16 cellular contexts compared by ENCODE assay signal in the genomic region with DNA sequence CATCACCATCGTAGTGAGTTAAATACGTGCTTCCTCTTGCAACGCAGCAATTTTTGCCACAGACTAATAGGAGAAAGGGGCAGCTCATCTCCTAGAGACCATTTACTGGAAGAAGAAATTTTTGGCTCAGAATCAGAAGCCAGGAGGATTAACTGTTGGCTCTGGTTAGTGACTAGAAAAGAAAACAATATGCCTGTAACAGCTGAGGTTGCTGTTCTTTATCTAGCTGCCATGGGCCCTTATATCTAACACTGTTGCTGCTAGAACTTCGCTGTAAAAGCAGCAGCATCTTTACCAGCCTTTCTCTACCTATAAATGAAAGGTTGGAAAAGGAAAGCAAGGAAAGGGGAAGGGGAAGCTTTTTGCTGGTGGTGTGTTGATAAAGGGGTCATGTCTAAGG.
DNase-seq lines count a peak whose midpoint lies in the region; ATAC-seq and TF ChIP-seq lines count a peak whose summit lies in the region.
"Had no signal": no experiment of that assay in that cellular context is flagged by ENCODE, and none has a peak within 500 bp of the region (broad histone marks: within the 10 kb centered on the region; RNA-seq: fewer than 3 reads in every experiment).

No MANE protein-coding gene starts in this region.

- in situ Hi-C loops in IMR-90 (cut with MboI; ENCODE audit: low sequenced_read_pairs): no loop called here

- H3F3A ChIP-seq in neural progenitor cell (ENCODE audit: low read depth): peaks cover 5% of the 10 kb centered on the region

- no peak overlapping the region for H2AK5ac ChIP-seq in IMR-90 (ENCODE audit: low read depth, low read length)

- no peak overlapping the region for H2BK120ac ChIP-seq in IMR-90 (ENCODE audit: low read depth, low read length)

- H2BK20ac ChIP-seq in IMR-90 (ENCODE audit: low read depth, low read length): no peak overlapping the region

- H3K4me1 ChIP-seq in IMR-90 (ENCODE audit: control insufficient read depth, insufficient read depth, low read length) (no peaks in the 10 kb centered on the region; the same call in 1 of the 2 replicates), endocrine pancreas (ENCODE audit: control insufficient read depth, insufficient read depth, low read length) (peaks cover 27% of the 10 kb centered on the region), neural progenitor cell (peaks cover 39% of the 10 kb centered on the region)
- H3K4me1 ChIP-seq: BLaER1, right lobe of liver, suprapubic skin had no signal

- no peak for TF ChIP-seq RAD21 in IMR-90 (IDR thresholded peaks at IDR 0.05; ENCODE audit: low read length)

- H3K36me3 Mint-ChIP-seq in neural progenitor cell: peaks cover 34% of the 10 kb centered on the region
- peaks cover 38% of the 10 kb centered on the region for H3K36me3 Mint-ChIP-seq in CD4-positive, alpha-beta T cell (ENCODE audit: low read depth)

- H2BK5ac ChIP-seq in IMR-90 (ENCODE audit: low read depth, low read length, poor library complexity, severe bottlenecking): no peak overlapping the region

- H2BK15ac ChIP-seq in IMR-90 (ENCODE audit: low read depth, low read length): no peak overlapping the region

- no peak overlapping the region for H3K9ac ChIP-seq in IMR-90 (ENCODE audit: low read depth, low read length)
- H3K9ac ChIP-seq in endocrine pancreas (ENCODE audit: control insufficient read depth, insufficient read depth, low read length): no peak overlapping the region
- H3K9ac ChIP-seq in neural progenitor cell: no peak overlapping the region
- H3K9ac ChIP-seq: BLaER1 had no signal

- no peaks in the 10 kb centered on the region for H3K27me3 ChIP-seq in IMR-90 (ENCODE audit: control insufficient read depth, insufficient read depth, low read length)
- H3K27me3 ChIP-seq in endocrine pancreas (ENCODE audit: control insufficient read depth, insufficient read depth, low read length): no peaks in the 10 kb centered on the region
- no peaks in the 10 kb centered on the region for H3K27me3 ChIP-seq in neural progenitor cell
- H3K27me3 ChIP-seq in CD4-positive, alpha-beta T cell (ENCODE audit: control insufficient read depth, insufficient read depth, low read length): no peaks in the 10 kb centered on the region
- H3K27me3 ChIP-seq: BLaER1, right lobe of liver, suprapubic skin had no signal

- peak; percentile 35 for DNase-seq in IMR-90
- DNase-seq in NCI-H524 treated with DMSO at 0.1 percent for 48 hours (lab: John Stamatoyannopoulos, UW): peak; percentile 2
- DNase-seq in neural progenitor cell (ENCODE audit: low spot score): peak; percentile 35
- DNase-seq in RWPE1 (ENCODE audit: low spot score): no peak
- no peak for DNase-seq in CD4-positive, alpha-beta T cell
- no peak for DNase-seq in activated CD8-positive, alpha-beta memory T cell treated with anti-CD3 and anti-CD28 coated beads for 24 hours
- DNase-seq in activated naive CD4-positive, alpha-beta T cell treated with Interleukin-2 at 50 U/mL for 16 hours: no peak
- DNase-seq: activated CD4-positive, alpha-beta T cell treated with anti-CD3 and anti-CD28 coated beads, Interleukin-2, amount 50 U/mL, for 48 hours; GDM1; HFFc6; PC-3; right lobe of liver had no signal

- H3K4me2 ChIP-seq in IMR-90 (ENCODE audit: low read depth, low read length) (peak overlapping the region; percentile 28; the same call in 1 of the 2 replicates), neural progenitor cell (peak overlapping the region; percentile 45)
- H3K4me2 ChIP-seq: BLaER1 had no signal

- no peaks in the 10 kb centered on the region for H3K79me1 ChIP-seq in IMR-90 (ENCODE audit: low read depth in 1 of 2, low read length in 2 of 2)

- H4K8ac ChIP-seq in IMR-90 (ENCODE audit: low read depth in 2 of 2, low read length in 2 of 2): no peak overlapping the region

- H3K23ac ChIP-seq in IMR-90 (ENCODE audit: low read depth, low read length): no peak overlapping the region

- H2AFZ ChIP-seq in IMR-90 (replicated peaks; ENCODE audit: low read length, poor library complexity): no peak overlapping the region
- H2AFZ ChIP-seq in neural progenitor cell (replicated peaks): no peak overlapping the region

- H3K4me3 ChIP-seq in IMR-90 (ENCODE audit: insufficient read depth, low read depth, low read length) (no peak overlapping the region), endocrine pancreas (ENCODE audit: control insufficient read depth, insufficient read depth, low read length) (peak overlapping the region; percentile 35), neural progenitor cell (no peak overlapping the region)
- H3K4me3 ChIP-seq: BLaER1, right lobe of liver, suprapubic skin had no signal

- no peak overlapping the region for H4K5ac ChIP-seq in IMR-90 (ENCODE audit: low read depth, low read length)

- intact Hi-C loops in IMR-90 (cut with micrococcal nuclease): no loop called here
- intact Hi-C loops in CD4-positive, alpha-beta T cell (cut with DNase I, micrococcal nuclease): no loop called here

- H4K91ac ChIP-seq in IMR-90 (ENCODE audit: insufficient read depth, low read depth, low read length): no peak overlapping the region

- H3K27ac ChIP-seq in IMR-90 (ENCODE audit: insufficient read depth, low read length): no peak overlapping the region
- peak overlapping the region; percentile 80 for H3K27ac ChIP-seq in neural progenitor cell
- H3K27ac ChIP-seq in RWPE1: no peak overlapping the region
- no peak overlapping the region for H3K27ac ChIP-seq in CD4-positive, alpha-beta T cell (ENCODE audit: low read depth, low read length)
- H3K27ac ChIP-seq: BLaER1, epithelial cell of prostate, right lobe of liver, suprapubic skin had no signal

- H3K36me3 ChIP-seq in IMR-90 (ENCODE audit: control insufficient read depth, insufficient read depth, low read length): no peaks in the 10 kb centered on the region
- peaks cover 2% of the 10 kb centered on the region for H3K36me3 ChIP-seq in endocrine pancreas (ENCODE audit: control insufficient read depth, insufficient read depth, low read length)
- H3K36me3 ChIP-seq in neural progenitor cell: peaks cover 33% of the 10 kb centered on the region

- H3K9me1 ChIP-seq in IMR-90 (ENCODE audit: insufficient read depth, low read length): no peaks in the 10 kb centered on the region

- no peak overlapping the region for H2AK9ac ChIP-seq in IMR-90 (replicated peaks; ENCODE audit: low read depth, low read length, poor library complexity)

- peaks cover 4% of the 10 kb centered on the region for H3K9me3 Mint-ChIP-seq in neural progenitor cell
- no peaks in the 10 kb centered on the region for H3K9me3 Mint-ChIP-seq in CD4-positive, alpha-beta T cell
- H3K9me3 Mint-ChIP-seq: HFFc6 had no signal

- no peak overlapping the region for H3K4me3 Mint-ChIP-seq in neural progenitor cell
- no peak overlapping the region for H3K4me3 Mint-ChIP-seq in CD4-positive, alpha-beta T cell
- H3K4me3 Mint-ChIP-seq: HFFc6 had no signal

- no peak overlapping the region for H3K4ac ChIP-seq in IMR-90 (ENCODE audit: low read depth, low read length)

- POLR2A ChIA-PET in IMR-90 (lab: Charles Lee; ENCODE audit: unreplicated experiment): no interaction called here
- POLR2A ChIA-PET in RWPE1 (lab: Yijun Ruan, JAX; ENCODE audit: low non-redundant PET): no interaction called here
- POLR2A ChIA-PET in CD4-positive, alpha-beta T cell (lab: Charles Lee): no interaction called here

- dilution Hi-C loops in IMR-90 (cut with HindIII; ENCODE audit: low sequenced_read_pairs, unreplicated experiment): no loop called here

- no CpG with 5 or more reads among the region's 4 CpGs for WGBS in IMR-90 (ENCODE audit: extremely low coverage in 2 of 2, insufficient read length in 1 of 2), 2 experiments

- TF ChIP-seq POLR2A in IMR-90 (IDR thresholded peaks at IDR 0.05; ENCODE audit: low read depth, low read length): no peak

- no peaks in the 10 kb centered on the region for H3K79me2 ChIP-seq in neural progenitor cell (ENCODE audit: low read depth)

- no peak overlapping the region for H3K14ac ChIP-seq in IMR-90 (replicated peaks; ENCODE audit: low read depth, low read length)

- H3K9me3 ChIP-seq in IMR-90 (ENCODE audit: control insufficient read depth, insufficient read depth, low read length) (no peaks in the 10 kb centered on the region), endocrine pancreas (ENCODE audit: control insufficient read depth, low read length) (peaks cover 1% of the 10 kb centered on the region), neural progenitor cell (ENCODE audit: low read depth) (no peaks in the 10 kb centered on the region)
- H3K9me3 ChIP-seq in CD4-positive, alpha-beta T cell (ENCODE audit: control insufficient read depth, low read length): no peaks in the 10 kb centered on the region
- H3K9me3 ChIP-seq: BLaER1, right lobe of liver, suprapubic skin had no signal

- BruUV-seq in IMR-90 (replicated peaks; lab: Mats Ljungman, UMichigan): no TSS peak

- H3K4me1 Mint-ChIP-seq in neural progenitor cell: peaks cover 33% of the 10 kb centered on the region
- no peaks in the 10 kb centered on the region for H3K4me1 Mint-ChIP-seq in CD4-positive, alpha-beta T cell (ENCODE audit: low read depth)

- CTCF ChIA-PET in IMR-90 (lab: Yijun Ruan, JAX) (no interaction called here), RWPE1 (lab: Yijun Ruan, JAX) (no interaction called here)
- CTCF ChIA-PET in CD4-positive, alpha-beta T cell (lab: Charles Lee): no interaction called here

- ATAC-seq in IMR-90 (ENCODE audit: low read depth): peak; percentile 53
- no peak for ATAC-seq in CD4-positive, alpha-beta T cell (ENCODE audit: poor library complexity)
- ATAC-seq: PC-3, right lobe of liver had no signal

- TF ChIP-seq CTCF in IMR-90 (conservative IDR thresholded peaks at IDR 0.05; ENCODE audit: low read depth, low read length) (no peak), neural progenitor cell (IDR thresholded peaks at IDR 0.05) (no peak), RWPE1 (conservative IDR thresholded peaks at IDR 0.05; ENCODE audit: low read depth) (no peak)
- no peak for TF ChIP-seq CTCF in CD4-positive, alpha-beta T cell (IDR thresholded peaks at IDR 0.05)

- H3K18ac ChIP-seq in IMR-90 (ENCODE audit: low read depth, low read length): no peak overlapping the region

- no peaks in the 10 kb centered on the region for H4K20me1 ChIP-seq in IMR-90 (ENCODE audit: insufficient read depth, low read length)
- H4K20me1 ChIP-seq in neural progenitor cell (ENCODE audit: low read depth): no peaks in the 10 kb centered on the region
- H4K20me1 ChIP-seq: BLaER1 had no signal

- peak overlapping the region; percentile 99 for H3K27ac Mint-ChIP-seq in neural progenitor cell
- H3K27ac Mint-ChIP-seq in CD4-positive, alpha-beta T cell: no peak overlapping the region
- H3K27ac Mint-ChIP-seq: HFFc6 had no signal

- H3K56ac ChIP-seq in IMR-90 (ENCODE audit: extremely low read depth, insufficient read depth, low read length): no peak overlapping the region

- peaks cover 5% of the 10 kb centered on the region for H3K27me3 Mint-ChIP-seq in neural progenitor cell (ENCODE audit: insufficient read depth, low read depth)
- H3K27me3 Mint-ChIP-seq in CD4-positive, alpha-beta T cell: no peaks in the 10 kb centered on the region

TF ChIP-seq in IMR-90, 13 proteins besides CTCF, POLR2A, EP300 and RAD21 (continues in another document):
- TF ChIP-seq CEBPB (IDR thresholded peaks at IDR 0.05; ENCODE audit: low read depth, low read length) (no peak), RCOR1 (IDR thresholded peaks at IDR 0.05; ENCODE audit: insufficient replicate concordance, low read length) (no peak)

Comparison
In these comparisons a context has a peak if more than half of its experiments do, and no peak if none do; other contexts are left out.
1. DNase-seq: peak in IMR-90 (single experiment), NCI-H524 treated with DMSO at 0.1 percent for 48 hours (single experiment) and neural progenitor cell (single experiment); none in RWPE1 (single experiment), CD4-positive, alpha-beta T cell (0 of 10), activated CD8-positive, alpha-beta memory T cell treated with anti-CD3 and anti-CD28 coated beads for 24 hours (single experiment) and activated naive CD4-positive, alpha-beta T cell treated with Interleukin-2 at 50 U/mL for 16 hours (single experiment).